Comparison of ENCODE assay signal across 2 cellular contexts in the genomic region with DNA sequence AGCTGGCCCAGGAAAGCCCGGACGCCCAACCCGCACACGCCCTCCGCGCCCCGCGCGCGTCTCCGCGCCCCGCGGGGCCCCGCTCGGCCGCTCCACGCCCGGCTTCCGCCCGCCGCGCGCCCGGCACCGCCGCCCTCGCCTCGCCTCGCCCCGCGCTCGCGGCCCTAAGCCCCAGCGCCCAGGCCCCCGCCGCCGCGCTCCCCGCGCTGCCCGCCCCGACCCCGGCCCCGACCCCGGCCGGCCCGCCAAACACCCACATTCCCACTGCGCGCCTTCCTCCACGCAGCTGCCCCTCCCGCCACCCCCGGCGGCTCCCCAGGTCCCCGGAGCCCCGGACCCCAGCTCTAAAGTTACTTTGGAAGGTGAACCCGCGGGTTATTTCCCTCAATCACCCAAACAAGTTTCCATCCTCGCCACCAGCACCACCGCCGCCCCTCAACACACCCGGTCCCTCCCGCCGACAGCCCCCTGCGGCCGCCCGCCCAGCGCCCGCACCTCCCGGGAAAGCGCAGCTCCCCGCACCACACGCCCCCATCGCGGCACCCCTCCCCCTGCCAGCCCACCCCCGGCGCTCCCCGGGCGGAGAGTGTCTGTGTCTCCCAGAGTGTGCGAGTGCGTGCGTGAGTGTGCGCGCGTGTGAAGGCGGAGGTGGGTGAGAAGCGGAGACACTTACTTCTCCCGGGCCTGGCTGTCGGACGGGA.
TF ChIP-seq lines count a peak whose summit lies in the region.

No MANE protein-coding gene starts in this region.

TF ChIP-seq in PFSK-1, 5 proteins besides CTCF, POLR2A, EP300 and RAD21:
- TF ChIP-seq, protein P1, sequence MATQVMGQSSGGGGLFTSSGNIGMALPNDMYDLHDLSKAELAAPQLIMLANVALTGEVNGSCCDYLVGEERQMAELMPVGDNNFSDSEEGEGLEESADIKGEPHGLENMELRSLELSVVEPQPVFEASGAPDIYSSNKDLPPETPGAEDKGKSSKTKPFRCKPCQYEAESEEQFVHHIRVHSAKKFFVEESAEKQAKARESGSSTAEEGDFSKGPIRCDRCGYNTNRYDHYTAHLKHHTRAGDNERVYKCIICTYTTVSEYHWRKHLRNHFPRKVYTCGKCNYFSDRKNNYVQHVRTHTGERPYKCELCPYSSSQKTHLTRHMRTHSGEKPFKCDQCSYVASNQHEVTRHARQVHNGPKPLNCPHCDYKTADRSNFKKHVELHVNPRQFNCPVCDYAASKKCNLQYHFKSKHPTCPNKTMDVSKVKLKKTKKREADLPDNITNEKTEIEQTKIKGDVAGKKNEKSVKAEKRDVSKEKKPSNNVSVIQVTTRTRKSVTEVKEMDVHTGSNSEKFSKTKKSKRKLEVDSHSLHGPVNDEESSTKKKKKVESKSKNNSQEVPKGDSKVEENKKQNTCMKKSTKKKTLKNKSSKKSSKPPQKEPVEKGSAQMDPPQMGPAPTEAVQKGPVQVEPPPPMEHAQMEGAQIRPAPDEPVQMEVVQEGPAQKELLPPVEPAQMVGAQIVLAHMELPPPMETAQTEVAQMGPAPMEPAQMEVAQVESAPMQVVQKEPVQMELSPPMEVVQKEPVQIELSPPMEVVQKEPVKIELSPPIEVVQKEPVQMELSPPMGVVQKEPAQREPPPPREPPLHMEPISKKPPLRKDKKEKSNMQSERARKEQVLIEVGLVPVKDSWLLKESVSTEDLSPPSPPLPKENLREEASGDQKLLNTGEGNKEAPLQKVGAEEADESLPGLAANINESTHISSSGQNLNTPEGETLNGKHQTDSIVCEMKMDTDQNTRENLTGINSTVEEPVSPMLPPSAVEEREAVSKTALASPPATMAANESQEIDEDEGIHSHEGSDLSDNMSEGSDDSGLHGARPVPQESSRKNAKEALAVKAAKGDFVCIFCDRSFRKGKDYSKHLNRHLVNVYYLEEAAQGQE (IDR thresholded peaks at IDR 0.05; ENCODE audit: insufficient read depth in 1 of 2, low read depth in 2 of 2, low read length in 2 of 2), result no peak
- 0 out of 2 replicates have a peak, but pooled peaks have one; percentile 52 for TF ChIP-seq SIN3A (IDR thresholded peaks at IDR 0.05; ENCODE audit: borderline replicate concordance, insufficient read depth, low read length)
TF ChIP-seq in PFSK-1: peak in this region for 1.

TF ChIP-seq in GM12878, 131 proteins besides CTCF, POLR2A, EP300 and RAD21 (continued from another document):
- TF ChIP-seq BHLHE40 (IDR thresholded peaks at IDR 0.05; ENCODE audit: borderline replicate concordance in 1 of 2, low read depth in 2 of 2, low read length in 1 of 2) (peak in 1 of 2 experiments; percentile 44; a peak in 1 of 4 replicates), RUNX3 (IDR thresholded peaks at IDR 0.05; ENCODE audit: low read length) (0 out of 2 replicates have a peak, but pooled peaks have one; percentile 21), POU2F2 (IDR thresholded peaks at IDR 0.05; ENCODE audit: borderline replicate concordance, low read depth, low read length) (0 out of 3 replicates have a peak, but pooled peaks have one; percentile 40), EZH2 (IDR thresholded peaks at IDR 0.05; ENCODE audit: borderline replicate concordance, control insufficient read depth, low read depth, low read length) (no peak), RB1 (IDR thresholded peaks at IDR 0.05; ENCODE audit: borderline replicate concordance) (no peak), TCF3 (IDR thresholded peaks at IDR 0.05; ENCODE audit: borderline replicate concordance, insufficient read depth, low read depth, low read length) (no peak), YY1 (IDR thresholded peaks at IDR 0.05; ENCODE audit: low read depth, low read length) (0 out of 2 replicates have a peak, but pooled peaks have one; percentile 18), POLR2AphosphoS5 (IDR thresholded peaks at IDR 0.05; ENCODE audit: low read length) (peak; percentile 84), NFXL1 (IDR thresholded peaks at IDR 0.05; ENCODE audit: borderline replicate concordance) (no peak), HCFC1 (IDR thresholded peaks at IDR 0.05; ENCODE audit: low read length) (0 out of 2 replicates have a peak, but pooled peaks have one; percentile 7), PML (IDR thresholded peaks at IDR 0.05; ENCODE audit: low read length) (no peak), NR2C2 (IDR thresholded peaks at IDR 0.05; ENCODE audit: borderline replicate concordance, control insufficient read depth, insufficient read length, low read depth) (no peak)
- TF ChIP-seq, protein P2, sequence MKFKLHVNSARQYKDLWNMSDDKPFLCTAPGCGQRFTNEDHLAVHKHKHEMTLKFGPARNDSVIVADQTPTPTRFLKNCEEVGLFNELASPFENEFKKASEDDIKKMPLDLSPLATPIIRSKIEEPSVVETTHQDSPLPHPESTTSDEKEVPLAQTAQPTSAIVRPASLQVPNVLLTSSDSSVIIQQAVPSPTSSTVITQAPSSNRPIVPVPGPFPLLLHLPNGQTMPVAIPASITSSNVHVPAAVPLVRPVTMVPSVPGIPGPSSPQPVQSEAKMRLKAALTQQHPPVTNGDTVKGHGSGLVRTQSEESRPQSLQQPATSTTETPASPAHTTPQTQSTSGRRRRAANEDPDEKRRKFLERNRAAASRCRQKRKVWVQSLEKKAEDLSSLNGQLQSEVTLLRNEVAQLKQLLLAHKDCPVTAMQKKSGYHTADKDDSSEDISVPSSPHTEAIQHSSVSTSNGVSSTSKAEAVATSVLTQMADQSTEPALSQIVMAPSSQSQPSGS (IDR thresholded peaks at IDR 0.05; ENCODE audit: low read length), result no peak
- TF ChIP-seq, protein P3, sequence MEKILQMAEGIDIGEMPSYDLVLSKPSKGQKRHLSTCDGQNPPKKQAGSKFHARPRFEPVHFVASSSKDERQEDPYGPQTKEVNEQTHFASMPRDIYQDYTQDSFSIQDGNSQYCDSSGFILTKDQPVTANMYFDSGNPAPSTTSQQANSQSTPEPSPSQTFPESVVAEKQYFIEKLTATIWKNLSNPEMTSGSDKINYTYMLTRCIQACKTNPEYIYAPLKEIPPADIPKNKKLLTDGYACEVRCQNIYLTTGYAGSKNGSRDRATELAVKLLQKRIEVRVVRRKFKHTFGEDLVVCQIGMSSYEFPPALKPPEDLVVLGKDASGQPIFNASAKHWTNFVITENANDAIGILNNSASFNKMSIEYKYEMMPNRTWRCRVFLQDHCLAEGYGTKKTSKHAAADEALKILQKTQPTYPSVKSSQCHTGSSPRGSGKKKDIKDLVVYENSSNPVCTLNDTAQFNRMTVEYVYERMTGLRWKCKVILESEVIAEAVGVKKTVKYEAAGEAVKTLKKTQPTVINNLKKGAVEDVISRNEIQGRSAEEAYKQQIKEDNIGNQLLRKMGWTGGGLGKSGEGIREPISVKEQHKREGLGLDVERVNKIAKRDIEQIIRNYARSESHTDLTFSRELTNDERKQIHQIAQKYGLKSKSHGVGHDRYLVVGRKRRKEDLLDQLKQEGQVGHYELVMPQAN (conservative IDR thresholded peaks at IDR 0.05), result peak; percentile 83
- TF ChIP-seq, protein P4, sequence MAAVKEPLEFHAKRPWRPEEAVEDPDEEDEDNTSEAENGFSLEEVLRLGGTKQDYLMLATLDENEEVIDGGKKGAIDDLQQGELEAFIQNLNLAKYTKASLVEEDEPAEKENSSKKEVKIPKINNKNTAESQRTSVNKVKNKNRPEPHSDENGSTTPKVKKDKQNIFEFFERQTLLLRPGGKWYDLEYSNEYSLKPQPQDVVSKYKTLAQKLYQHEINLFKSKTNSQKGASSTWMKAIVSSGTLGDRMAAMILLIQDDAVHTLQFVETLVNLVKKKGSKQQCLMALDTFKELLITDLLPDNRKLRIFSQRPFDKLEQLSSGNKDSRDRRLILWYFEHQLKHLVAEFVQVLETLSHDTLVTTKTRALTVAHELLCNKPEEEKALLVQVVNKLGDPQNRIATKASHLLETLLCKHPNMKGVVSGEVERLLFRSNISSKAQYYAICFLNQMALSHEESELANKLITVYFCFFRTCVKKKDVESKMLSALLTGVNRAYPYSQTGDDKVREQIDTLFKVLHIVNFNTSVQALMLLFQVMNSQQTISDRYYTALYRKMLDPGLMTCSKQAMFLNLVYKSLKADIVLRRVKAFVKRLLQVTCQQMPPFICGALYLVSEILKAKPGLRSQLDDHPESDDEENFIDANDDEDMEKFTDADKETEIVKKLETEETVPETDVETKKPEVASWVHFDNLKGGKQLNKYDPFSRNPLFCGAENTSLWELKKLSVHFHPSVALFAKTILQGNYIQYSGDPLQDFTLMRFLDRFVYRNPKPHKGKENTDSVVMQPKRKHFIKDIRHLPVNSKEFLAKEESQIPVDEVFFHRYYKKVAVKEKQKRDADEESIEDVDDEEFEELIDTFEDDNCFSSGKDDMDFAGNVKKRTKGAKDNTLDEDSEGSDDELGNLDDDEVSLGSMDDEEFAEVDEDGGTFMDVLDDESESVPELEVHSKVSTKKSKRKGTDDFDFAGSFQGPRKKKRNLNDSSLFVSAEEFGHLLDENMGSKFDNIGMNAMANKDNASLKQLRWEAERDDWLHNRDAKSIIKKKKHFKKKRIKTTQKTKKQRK (IDR thresholded peaks at IDR 0.05; ENCODE audit: low read depth, low read length), result no peak
